1 cellular context compared by ENCODE assay signal in genomic region chr3:47163023-47163989, GRCh38.
A peak's percentile ranks its signal among the peaks of the same experiment; 100 is the strongest.
TF ChIP-seq lines count a peak whose summit lies in the region.

No MANE protein-coding gene starts in this region.

TF ChIP-seq in HepG2, 621 proteins besides CTCF, POLR2A, EP300 and RAD21 (continued from another document and continues in another):
- TF ChIP-seq GMEB2 (CRISPR knock-in tag; IDR thresholded peaks at IDR 0.05; ENCODE audit: low read depth): no peak
- no peak for TF ChIP-seq ZNF335 (CRISPR knock-in tag; IDR thresholded peaks at IDR 0.05)
- TF ChIP-seq ZNF543 (CRISPR knock-in tag; IDR thresholded peaks at IDR 0.05): peak; percentile 53; the same call in 1 of the 2 replicates
- TF ChIP-seq ZNF510 (CRISPR knock-in tag; IDR thresholded peaks at IDR 0.05; ENCODE audit: low read depth): no peak; the same call in 1 of the 2 replicates
- no peak for TF ChIP-seq ZBTB10 (CRISPR knock-in tag; IDR thresholded peaks at IDR 0.05; ENCODE audit: borderline replicate concordance)
- TF ChIP-seq ZNF816 (CRISPR knock-in tag; IDR thresholded peaks at IDR 0.05; ENCODE audit: borderline replicate concordance): peak; percentile 42; the same call in 1 of the 2 replicates
- no peak; the same call in 1 of the 2 replicates for TF ChIP-seq MED1 (CRISPR knock-in tag; IDR thresholded peaks at IDR 0.05)
- TF ChIP-seq NBN (conservative IDR thresholded peaks at IDR 0.05): no peak
- TF ChIP-seq KDM1A (CRISPR knock-in tag; IDR thresholded peaks at IDR 0.05): no peak
- TF ChIP-seq, protein P1, sequence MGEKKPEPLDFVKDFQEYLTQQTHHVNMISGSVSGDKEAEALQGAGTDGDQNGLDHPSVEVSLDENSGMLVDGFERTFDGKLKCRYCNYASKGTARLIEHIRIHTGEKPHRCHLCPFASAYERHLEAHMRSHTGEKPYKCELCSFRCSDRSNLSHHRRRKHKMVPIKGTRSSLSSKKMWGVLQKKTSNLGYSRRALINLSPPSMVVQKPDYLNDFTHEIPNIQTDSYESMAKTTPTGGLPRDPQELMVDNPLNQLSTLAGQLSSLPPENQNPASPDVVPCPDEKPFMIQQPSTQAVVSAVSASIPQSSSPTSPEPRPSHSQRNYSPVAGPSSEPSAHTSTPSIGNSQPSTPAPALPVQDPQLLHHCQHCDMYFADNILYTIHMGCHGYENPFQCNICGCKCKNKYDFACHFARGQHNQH (CRISPR knock-in tag; IDR thresholded peaks at IDR 0.05): no peak; the same call in 1 of the 2 replicates
- no peak for TF ChIP-seq TCF7L2 (IDR thresholded peaks at IDR 0.05; ENCODE audit: low read depth, low read length)
- no peak for TF ChIP-seq RARG (CRISPR knock-in tag; IDR thresholded peaks at IDR 0.05; ENCODE audit: low read depth)
- no peak for TF ChIP-seq ZNF597 (CRISPR knock-in tag; IDR thresholded peaks at IDR 0.05)
- no peak for TF ChIP-seq ZNF24 (IDR thresholded peaks at IDR 0.05)
- TF ChIP-seq ZNF33B (CRISPR knock-in tag; IDR thresholded peaks at IDR 0.05): 0 out of 2 replicates have a peak, but pooled peaks have one; percentile 50
- no peak for TF ChIP-seq ZNF17 (CRISPR knock-in tag; IDR thresholded peaks at IDR 0.05)
- no peak for TF ChIP-seq ZZZ3 (CRISPR knock-in tag; IDR thresholded peaks at IDR 0.05; ENCODE audit: borderline replicate concordance)
- TF ChIP-seq PAX8 (CRISPR knock-in tag; IDR thresholded peaks at IDR 0.05; ENCODE audit: borderline replicate concordance): no peak; the same call in 1 of the 2 replicates
- TF ChIP-seq ZNF775 (CRISPR knock-in tag; IDR thresholded peaks at IDR 0.05; ENCODE audit: borderline replicate concordance): no peak
- no peak for TF ChIP-seq RORA (CRISPR knock-in tag; IDR thresholded peaks at IDR 0.05)
- TF ChIP-seq EHMT2 (IDR thresholded peaks at IDR 0.05; ENCODE audit: borderline replicate concordance, low read depth, low read length): no peak
- no peak for TF ChIP-seq GATA4 (IDR thresholded peaks at IDR 0.05; ENCODE audit: borderline replicate concordance, low read depth)
- no peak for TF ChIP-seq ATAD3A (CRISPR knock-in tag; IDR thresholded peaks at IDR 0.05)
- no peak; the same call in 1 of the 2 replicates for TF ChIP-seq LCORL (IDR thresholded peaks at IDR 0.05)
- TF ChIP-seq LCORL (CRISPR knock-in tag; IDR thresholded peaks at IDR 0.05): no peak
- TF ChIP-seq TFDP2 (CRISPR knock-in tag; IDR thresholded peaks at IDR 0.05): no peak
- no peak for TF ChIP-seq ZEB1 (IDR thresholded peaks at IDR 0.05; ENCODE audit: insufficient replicate concordance, low read depth)
- peak; percentile 24; the same call in 1 of the 2 replicates for TF ChIP-seq ELF3 (CRISPR knock-in tag; IDR thresholded peaks at IDR 0.05)
- TF ChIP-seq SRSF4 (IDR thresholded peaks at IDR 0.05; ENCODE audit: low read depth, low read length, poor library complexity, severe bottlenecking): no peak
- TF ChIP-seq ZNF670 (CRISPR knock-in tag; IDR thresholded peaks at IDR 0.05; ENCODE audit: borderline replicate concordance): no peak; the same call in 1 of the 2 replicates
- TF ChIP-seq PPARG (CRISPR knock-in tag; conservative IDR thresholded peaks at IDR 0.05): 0 out of 2 replicates have a peak, but pooled peaks have one; percentile 22
- TF ChIP-seq, protein P2, sequence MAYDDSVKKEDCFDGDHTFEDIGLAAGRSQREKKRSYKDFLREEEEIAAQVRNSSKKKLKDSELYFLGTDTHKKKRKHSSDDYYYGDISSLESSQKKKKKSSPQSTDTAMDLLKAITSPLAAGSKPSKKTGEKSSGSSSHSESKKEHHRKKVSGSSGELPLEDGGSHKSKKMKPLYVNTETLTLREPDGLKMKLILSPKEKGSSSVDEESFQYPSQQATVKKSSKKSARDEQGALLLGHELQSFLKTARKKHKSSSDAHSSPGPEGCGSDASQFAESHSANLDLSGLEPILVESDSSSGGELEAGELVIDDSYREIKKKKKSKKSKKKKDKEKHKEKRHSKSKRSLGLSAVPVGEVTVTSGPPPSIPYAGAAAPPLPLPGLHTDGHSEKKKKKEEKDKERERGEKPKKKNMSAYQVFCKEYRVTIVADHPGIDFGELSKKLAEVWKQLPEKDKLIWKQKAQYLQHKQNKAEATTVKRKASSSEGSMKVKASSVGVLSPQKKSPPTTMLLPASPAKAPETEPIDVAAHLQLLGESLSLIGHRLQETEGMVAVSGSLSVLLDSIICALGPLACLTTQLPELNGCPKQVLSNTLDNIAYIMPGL (CRISPR knock-in tag; IDR thresholded peaks at IDR 0.05; ENCODE audit: borderline replicate concordance in 1 of 2, low read depth in 1 of 2): peak; percentile 87 to 95; a peak in 2 of 4 replicates
- TF ChIP-seq MBNL3 (CRISPR knock-in tag; conservative IDR thresholded peaks at IDR 0.05): no peak
- TF ChIP-seq, protein P3, sequence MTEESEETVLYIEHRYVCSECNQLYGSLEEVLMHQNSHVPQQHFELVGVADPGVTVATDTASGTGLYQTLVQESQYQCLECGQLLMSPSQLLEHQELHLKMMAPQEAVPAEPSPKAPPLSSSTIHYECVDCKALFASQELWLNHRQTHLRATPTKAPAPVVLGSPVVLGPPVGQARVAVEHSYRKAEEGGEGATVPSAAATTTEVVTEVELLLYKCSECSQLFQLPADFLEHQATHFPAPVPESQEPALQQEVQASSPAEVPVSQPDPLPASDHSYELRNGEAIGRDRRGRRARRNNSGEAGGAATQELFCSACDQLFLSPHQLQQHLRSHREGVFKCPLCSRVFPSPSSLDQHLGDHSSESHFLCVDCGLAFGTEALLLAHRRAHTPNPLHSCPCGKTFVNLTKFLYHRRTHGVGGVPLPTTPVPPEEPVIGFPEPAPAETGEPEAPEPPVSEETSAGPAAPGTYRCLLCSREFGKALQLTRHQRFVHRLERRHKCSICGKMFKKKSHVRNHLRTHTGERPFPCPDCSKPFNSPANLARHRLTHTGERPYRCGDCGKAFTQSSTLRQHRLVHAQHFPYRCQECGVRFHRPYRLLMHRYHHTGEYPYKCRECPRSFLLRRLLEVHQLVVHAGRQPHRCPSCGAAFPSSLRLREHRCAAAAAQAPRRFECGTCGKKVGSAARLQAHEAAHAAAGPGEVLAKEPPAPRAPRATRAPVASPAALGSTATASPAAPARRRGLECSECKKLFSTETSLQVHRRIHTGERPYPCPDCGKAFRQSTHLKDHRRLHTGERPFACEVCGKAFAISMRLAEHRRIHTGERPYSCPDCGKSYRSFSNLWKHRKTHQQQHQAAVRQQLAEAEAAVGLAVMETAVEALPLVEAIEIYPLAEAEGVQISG (CRISPR knock-in tag; IDR thresholded peaks at IDR 0.05): peak; percentile 70
- TF ChIP-seq MLLT10 (CRISPR knock-in tag; IDR thresholded peaks at IDR 0.05): no peak
- TF ChIP-seq, protein P4, sequence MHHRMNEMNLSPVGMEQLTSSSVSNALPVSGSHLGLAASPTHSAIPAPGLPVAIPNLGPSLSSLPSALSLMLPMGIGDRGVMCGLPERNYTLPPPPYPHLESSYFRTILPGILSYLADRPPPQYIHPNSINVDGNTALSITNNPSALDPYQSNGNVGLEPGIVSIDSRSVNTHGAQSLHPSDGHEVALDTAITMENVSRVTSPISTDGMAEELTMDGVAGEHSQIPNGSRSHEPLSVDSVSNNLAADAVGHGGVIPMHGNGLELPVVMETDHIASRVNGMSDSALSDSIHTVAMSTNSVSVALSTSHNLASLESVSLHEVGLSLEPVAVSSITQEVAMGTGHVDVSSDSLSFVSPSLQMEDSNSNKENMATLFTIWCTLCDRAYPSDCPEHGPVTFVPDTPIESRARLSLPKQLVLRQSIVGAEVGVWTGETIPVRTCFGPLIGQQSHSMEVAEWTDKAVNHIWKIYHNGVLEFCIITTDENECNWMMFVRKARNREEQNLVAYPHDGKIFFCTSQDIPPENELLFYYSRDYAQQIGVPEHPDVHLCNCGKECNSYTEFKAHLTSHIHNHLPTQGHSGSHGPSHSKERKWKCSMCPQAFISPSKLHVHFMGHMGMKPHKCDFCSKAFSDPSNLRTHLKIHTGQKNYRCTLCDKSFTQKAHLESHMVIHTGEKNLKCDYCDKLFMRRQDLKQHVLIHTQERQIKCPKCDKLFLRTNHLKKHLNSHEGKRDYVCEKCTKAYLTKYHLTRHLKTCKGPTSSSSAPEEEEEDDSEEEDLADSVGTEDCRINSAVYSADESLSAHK (CRISPR knock-in tag; IDR thresholded peaks at IDR 0.05; ENCODE audit: borderline replicate concordance): no peak
- peak; percentile 54; the same call in 1 of the 2 replicates for TF ChIP-seq MTA1 (CRISPR knock-in tag; IDR thresholded peaks at IDR 0.05; ENCODE audit: borderline replicate concordance)
- TF ChIP-seq ZBTB8A (CRISPR knock-in tag; IDR thresholded peaks at IDR 0.05; ENCODE audit: borderline replicate concordance, low read depth): no peak
- no peak for TF ChIP-seq BHLHE40 (IDR thresholded peaks at IDR 0.05; ENCODE audit: low read length)
- TF ChIP-seq EEA1 (CRISPR knock-in tag; IDR thresholded peaks at IDR 0.05; ENCODE audit: borderline replicate concordance): peak; percentile 75; the same call in 1 of the 2 replicates
- TF ChIP-seq ATF1 (CRISPR knock-in tag; IDR thresholded peaks at IDR 0.05): no peak
- peak; percentile 76 for TF ChIP-seq ZNF687 (CRISPR knock-in tag; IDR thresholded peaks at IDR 0.05)
- TF ChIP-seq ETV5 (CRISPR knock-in tag; IDR thresholded peaks at IDR 0.05; ENCODE audit: borderline replicate concordance): peak; percentile 64; the same call in 1 of the 2 replicates
- TF ChIP-seq IRF2 (CRISPR knock-in tag; IDR thresholded peaks at IDR 0.05): 0 out of 2 replicates have a peak, but pooled peaks have one; percentile 9
- TF ChIP-seq ZNF619 (CRISPR knock-in tag; IDR thresholded peaks at IDR 0.05): no peak
- TF ChIP-seq ZMYM2 (CRISPR knock-in tag; IDR thresholded peaks at IDR 0.05): no peak
- no peak for TF ChIP-seq KLF11 (CRISPR knock-in tag; IDR thresholded peaks at IDR 0.05)
